Comparison of ENCODE assay signal across 1 cellular context in genomic region chr14:73644531-73645247, GRCh38.
TF ChIP-seq lines count a peak whose summit lies in the region.

Gene DNAL1, plus strand, starts transcription at chr14:73644986. Its CDS starts 54 bp downstream, at chr14:73645040.

TF ChIP-seq in HepG2, 621 proteins besides CTCF, POLR2A, EP300 and RAD21 (continued from another document and continues in another):
- TF ChIP-seq THAP8 (CRISPR knock-in tag; IDR thresholded peaks at IDR 0.05; ENCODE audit: borderline replicate concordance), result no peak
- TF ChIP-seq ARID4A (CRISPR knock-in tag; IDR thresholded peaks at IDR 0.05; ENCODE audit: borderline replicate concordance), result peak; percentile 92
- peak; percentile 76; the same call in 1 of the 2 replicates for TF ChIP-seq ZNF350 (CRISPR knock-in tag; IDR thresholded peaks at IDR 0.05; ENCODE audit: borderline replicate concordance, low read depth)
- TF ChIP-seq ZNF709 (CRISPR knock-in tag; IDR thresholded peaks at IDR 0.05), result 0 out of 2 replicates have a peak, but pooled peaks have one; percentile 36
- 0 out of 2 replicates have a peak, but pooled peaks have one; percentile 23 for TF ChIP-seq GATAD2A (CRISPR knock-in tag; IDR thresholded peaks at IDR 0.05)
- TF ChIP-seq ZMYM3 (CRISPR knock-in tag; IDR thresholded peaks at IDR 0.05), result 0 out of 2 replicates have a peak, but pooled peaks have one; percentile 29
- TF ChIP-seq ZNF556 (CRISPR knock-in tag; IDR thresholded peaks at IDR 0.05; ENCODE audit: borderline replicate concordance), result no peak
- TF ChIP-seq E2F2 (CRISPR knock-in tag; IDR thresholded peaks at IDR 0.05; ENCODE audit: borderline replicate concordance), result no peak
- TF ChIP-seq MYPOP (CRISPR knock-in tag; IDR thresholded peaks at IDR 0.05), result no peak
- peak; percentile 49 for TF ChIP-seq TAF15 (IDR thresholded peaks at IDR 0.05; ENCODE audit: low read depth, low read length, poor library complexity, severe bottlenecking)
- no peak for TF ChIP-seq SRF (IDR thresholded peaks at IDR 0.05; ENCODE audit: low read depth, low read length)
- TF ChIP-seq GFI1 (CRISPR knock-in tag; IDR thresholded peaks at IDR 0.05; ENCODE audit: borderline replicate concordance), result peak; percentile 49; the same call in 1 of the 2 replicates
- TF ChIP-seq HES4 (CRISPR knock-in tag; IDR thresholded peaks at IDR 0.05; ENCODE audit: borderline replicate concordance), result 0 out of 2 replicates have a peak, but pooled peaks have one; percentile 27
- peak; percentile 84 for TF ChIP-seq THAP11 (CRISPR knock-in tag; IDR thresholded peaks at IDR 0.05)
- no peak for TF ChIP-seq NBN (conservative IDR thresholded peaks at IDR 0.05)
- TF ChIP-seq ZNF343 (CRISPR knock-in tag; IDR thresholded peaks at IDR 0.05), result no peak; the same call in 1 of the 2 replicates
- no peak for TF ChIP-seq SATB2 (CRISPR knock-in tag; IDR thresholded peaks at IDR 0.05)
- TF ChIP-seq MLX (CRISPR knock-in tag; IDR thresholded peaks at IDR 0.05), result 0 out of 2 replicates have a peak, but pooled peaks have one; percentile 15
- no peak for TF ChIP-seq NR0B2 (CRISPR knock-in tag; IDR thresholded peaks at IDR 0.05)
- TF ChIP-seq TFAP4 (IDR thresholded peaks at IDR 0.05; ENCODE audit: borderline replicate concordance, low read depth), result no peak
- peak; percentile 17; the same call in 1 of the 2 replicates for TF ChIP-seq SALL2 (CRISPR knock-in tag; IDR thresholded peaks at IDR 0.05)
- no peak for TF ChIP-seq ARID3A (IDR thresholded peaks at IDR 0.05; ENCODE audit: low read depth, low read length)
- TF ChIP-seq DMAP1 (CRISPR knock-in tag; IDR thresholded peaks at IDR 0.05), result no peak; the same call in 1 of the 2 replicates
- TF ChIP-seq ZXDC (CRISPR knock-in tag; IDR thresholded peaks at IDR 0.05), result 0 out of 2 replicates have a peak, but pooled peaks have one; percentile 7
- TF ChIP-seq ZSCAN21 (CRISPR knock-in tag; IDR thresholded peaks at IDR 0.05; ENCODE audit: borderline replicate concordance), result no peak
- 0 out of 2 replicates have a peak, but pooled peaks have one; percentile 2 for TF ChIP-seq RARA (CRISPR knock-in tag; IDR thresholded peaks at IDR 0.05)
- no peak for TF ChIP-seq ZMAT3 (CRISPR knock-in tag; conservative IDR thresholded peaks at IDR 0.05)
- TF ChIP-seq ZSCAN29 (CRISPR knock-in tag; conservative IDR thresholded peaks at IDR 0.05), result 0 out of 2 replicates have a peak, but pooled peaks have one; percentile 26
- peak; percentile 40; the same call in 1 of the 2 replicates for TF ChIP-seq UBTF (CRISPR knock-in tag; IDR thresholded peaks at IDR 0.05)
- peak; percentile 73 for TF ChIP-seq HNF1B (CRISPR knock-in tag; IDR thresholded peaks at IDR 0.05)
- 0 out of 2 replicates have a peak, but pooled peaks have one; percentile 34 for TF ChIP-seq HNRNPL (IDR thresholded peaks at IDR 0.05; ENCODE audit: low read depth, low read length)
- TF ChIP-seq ZNF280B (CRISPR knock-in tag; IDR thresholded peaks at IDR 0.05; ENCODE audit: borderline replicate concordance), result peak; percentile 68; the same call in 1 of the 2 replicates
- no peak for TF ChIP-seq ZNF644 (CRISPR knock-in tag; IDR thresholded peaks at IDR 0.05; ENCODE audit: low read depth)
